ENCODE assay signal across 20 cellular contexts in genomic region chr22:42620084-42620483, GRCh38. TPM values are rescaled to one million over a fixed set of nuclear protein-coding genes. Genes with fewer than 3 reads are reported as not detected.
DNase-seq lines count a peak whose midpoint lies in the region; ATAC-seq and TF ChIP-seq lines count a peak whose summit lies in the region.
"Had no signal": no experiment of that assay in that cellular context is flagged by ENCODE, and none has a peak within 500 bp of the region (broad histone marks: within the 10 kb centered on the region; RNA-seq: fewer than 3 reads in every experiment).

No MANE protein-coding gene starts in this region.

- no peak overlapping the region for H3K4me3 ChIP-seq in RWPE2 (ENCODE audit: severe bottlenecking)
- no peak overlapping the region for H3K4me3 ChIP-seq in prostate gland
- no peak overlapping the region for H3K4me3 ChIP-seq in upper lobe of left lung

- 95% methylated on average over 4 of the region's 4 CpGs for WGBS in prostate gland
- WGBS in upper lobe of left lung, 2 donors = 90 to 100% methylated on average over 2 to 4 of the region's 4 CpGs

- peaks cover 17% of the 10 kb centered on the region for H3K4me1 ChIP-seq in RWPE2 (ENCODE audit: insufficient read depth, poor library complexity, severe bottlenecking)
- peaks cover 26% of the 10 kb centered on the region for H3K4me1 ChIP-seq in prostate gland (replicated peaks)
- peaks cover 9 to 38% (median 26%) of the 10 kb centered on the region in 4 donors for H3K4me1 ChIP-seq in upper lobe of left lung
- H3K4me1 ChIP-seq: Caco-2 had no signal

- intact Hi-C loops in prostate gland (cut with DNase I) = no loop called here

- no peak for TF ChIP-seq EP300 in upper lobe of left lung (IDR thresholded peaks at IDR 0.05)

- ATAC-seq in RWPE2 (ENCODE audit: low read depth) (no peak), upper lobe of left lung (ENCODE audit: low FRiP score in 2 of 2) (no peak), HG03097 (IDR thresholded peaks at IDR 0.05; ENCODE audit: low FRiP score, unreplicated experiment) (no peak), GM18498 (IDR thresholded peaks at IDR 0.05; ENCODE audit: unreplicated experiment) (no peak), GM18511 (IDR thresholded peaks at IDR 0.05; ENCODE audit: unreplicated experiment) (no peak)
- ATAC-seq: activated CD4-positive, alpha-beta T cell treated with anti-CD3 and anti-CD28 coated beads for 36 hours; naive thymus-derived CD8-positive, alpha-beta T cell had no signal

- H3K27ac ChIP-seq in RWPE2 (ENCODE audit: poor library complexity, severe bottlenecking) (peak overlapping the region; percentile 74), epithelial cell of prostate (peak overlapping the region; percentile 66), prostate gland (peak overlapping the region; percentile 86 to 91), upper lobe of left lung (peak overlapping the region; percentile 17 to 35 (median 28))

- peaks cover 19% of the 10 kb centered on the region for H3K36me3 ChIP-seq in RWPE2 (ENCODE audit: low read depth)
- no peaks in the 10 kb centered on the region for H3K36me3 ChIP-seq in prostate gland
- peaks cover 0 to 43% (median 37%) of the 10 kb centered on the region in 4 donors for H3K36me3 ChIP-seq in upper lobe of left lung

- H3K27me3 ChIP-seq in RWPE2 (ENCODE audit: insufficient read depth, poor library complexity, severe bottlenecking) (no peaks in the 10 kb centered on the region), prostate gland (replicated peaks; ENCODE audit: insufficient read depth) (no peaks in the 10 kb centered on the region), upper lobe of left lung (no peaks in the 10 kb centered on the region)

- TF ChIP-seq POLR2A in prostate gland (IDR thresholded peaks at IDR 0.05) (no peak), upper lobe of left lung (IDR thresholded peaks at IDR 0.05) (no peak)

- DNase-seq in RWPE2 (ENCODE audit: low spot score) (no peak), epithelial cell of prostate (ENCODE audit: low read depth, low spot score) (no peak), prostate gland (ENCODE audit: low spot score) (no peak), upper lobe of left lung (no peak), nucleus accumbens (lab: John Stamatoyannopoulos, UW) (no peak)
- DNase-seq: activated CD4-positive, alpha-beta T cell treated with anti-CD3 and anti-CD28 coated beads for 36 hours; Caco-2; hypothalamus; Kasumi-1; kidney; NCI-H1092; NCI-H2029; NCI-H446 treated with DMSO at 0.1 percent for 48 hours; stimulated activated CD4-positive, alpha-beta T cell treated with anti-CD3 and anti-CD28 coated beads, Interleukin-12 subunit alpha, Interleukin-12 subunit beta, amount 100 ng/mL, for 4 hours; trophoblast cell had no signal

- TF ChIP-seq CTCF in RWPE2 (IDR thresholded peaks at IDR 0.05; ENCODE audit: poor library complexity, severe bottlenecking) (no peak), prostate gland (IDR thresholded peaks at IDR 0.05) (no peak), upper lobe of left lung (IDR thresholded peaks at IDR 0.05) (no peak)

- H3K9me3 ChIP-seq in RWPE2 (ENCODE audit: severe bottlenecking) = no peaks in the 10 kb centered on the region
- no peaks in the 10 kb centered on the region for H3K9me3 ChIP-seq in prostate gland
- H3K9me3 ChIP-seq in upper lobe of left lung = no peaks in the 10 kb centered on the region
- H3K9me3 ChIP-seq: Caco-2 had no signal

RNA-seq across cellular contexts. Expression of gene POLDIP3, which starts 5.4 kb away (rescaled TPM):
- total RNA-seq in prostate gland = 10 to 100 TPM; 46.4 to 62.6 TPM
- total RNA-seq in upper lobe of left lung = 10 to 100 TPM; 38.0 to 74.5 (median 55.6) TPM

RNA-seq across cellular contexts. Expression of gene ATP5MGL, which starts 20.3 kb away (rescaled TPM):
- not detected for total RNA-seq in prostate gland
- 1 to 10 TPM in 1 of 6 donors, under 1 TPM in 2, not detected in 3; 0.44 to 1.2 (median 0.78) TPM for total RNA-seq in upper lobe of left lung
- total RNA-seq: Daoy had no signal

RNA-seq across cellular contexts. Expression of gene CYB5R3, which starts 29.1 kb away (rescaled TPM):
- total RNA-seq in prostate gland = 100 to 1,000 TPM; 125 to 455 TPM
- 100 to 1,000 TPM in 5 of 6 donors, 10 to 100 TPM in 1; 79.6 to 265 (median 220) TPM for total RNA-seq in upper lobe of left lung

Comparison
In these comparisons a context has a peak if more than half of its experiments do, and no peak if none do; other contexts are left out.
1. H3K27ac ChIP-seq: peak in every context shown above with its lines; median percentile 88 in prostate gland; 74 in RWPE2; 66 in epithelial cell of prostate; 28 in upper lobe of left lung.